Comparison of ENCODE assay signal across 26 cellular contexts in the genomic region with DNA sequence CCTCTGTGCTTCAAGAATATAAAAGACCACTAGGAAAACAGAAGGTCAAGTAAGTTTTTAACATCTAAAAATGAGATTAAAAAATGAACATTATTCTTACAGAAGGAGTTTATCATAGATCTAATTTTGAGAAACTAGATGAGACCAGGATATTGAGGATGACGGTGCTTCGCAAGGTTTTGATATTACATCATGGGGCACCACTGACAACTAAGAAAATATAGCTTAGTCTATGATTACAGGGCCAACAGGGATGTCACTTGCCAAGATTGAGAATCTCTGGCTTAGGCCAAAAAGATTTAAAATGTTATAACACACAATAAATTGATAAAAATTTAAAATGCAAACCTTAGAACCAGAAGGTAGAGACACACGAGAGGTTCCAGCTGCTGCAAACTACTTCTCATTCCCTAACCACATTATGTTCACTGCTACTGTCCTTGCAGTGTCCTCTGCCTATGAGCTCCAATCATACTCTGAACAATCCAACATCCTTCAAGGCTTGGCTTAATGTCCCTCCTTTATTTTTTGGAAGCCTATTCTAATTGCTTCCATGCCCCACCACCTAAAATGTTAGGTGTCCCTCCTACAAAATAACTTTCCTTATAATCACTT. TPM values are rescaled to one million over a fixed set of nuclear protein-coding genes. Genes with fewer than 3 reads are reported as not detected.
DNase-seq lines count a peak whose midpoint lies in the region; ATAC-seq and TF ChIP-seq lines count a peak whose summit lies in the region.
"Had no signal": no experiment of that assay in that cellular context is flagged by ENCODE, and none has a peak within 500 bp of the region (broad histone marks: within the 10 kb centered on the region; RNA-seq: fewer than 3 reads in every experiment).

No MANE protein-coding gene starts in this region.

- peaks cover 37% of the 10 kb centered on the region for H3K4me1 Mint-ChIP-seq in activated T-helper 2 cell treated with anti-CD3 and anti-CD28 coated beads, Interferon-gamma antibody, Interleukin-2, Interleukin-4, amounts not matched to agents 10 μg/mL and 5 μg/mL and 100 μg/mL, durations not matched to agents 14 hours and 24 hours and 36 hours (ENCODE audit: low read depth)

- no peak overlapping the region for H3K4me2 ChIP-seq in SK-N-SH

- peaks cover 53% of the 10 kb centered on the region for H4K20me1 ChIP-seq in SK-N-SH (ENCODE audit: insufficient read depth)

- POLR2A ChIA-PET in SK-N-SH (lab: Yijun Ruan, JAX) = no interaction called here

- no peak overlapping the region for H3K4me3 ChIP-seq in SK-N-SH (ENCODE audit: low read depth in 2 of 2, low read length in 1 of 2)
- H3K4me3 ChIP-seq in HL-60 (replicated peaks; ENCODE audit: insufficient read depth, low read length) = no peak overlapping the region
- no peak overlapping the region for H3K4me3 ChIP-seq in neutrophil (ENCODE audit: low read depth in 1 of 2, low read length in 1 of 2)
- H3K4me3 ChIP-seq: HAP-1 had no signal

- H3K4me1 ChIP-seq in SK-N-SH (ENCODE audit: control insufficient read depth in 1 of 2, insufficient read depth in 2 of 2, low read depth in 1 of 2, low read length in 1 of 2) = peaks cover 0 to 15% of the 10 kb centered on the region in 2 experiments; a peak in 1 of 4 replicates
- peaks cover 60 to 62% of the 10 kb centered on the region in 2 experiments for H3K4me1 ChIP-seq in neutrophil (ENCODE audit: control insufficient read depth in 1 of 2, insufficient read depth in 1 of 2, low read depth in 1 of 2, low read length in 1 of 2)
- H3K4me1 ChIP-seq: BE2C, HAP-1 had no signal

- H3K36me3 Mint-ChIP-seq in activated T-helper 2 cell treated with anti-CD3 and anti-CD28 coated beads, Interferon-gamma antibody, Interleukin-2, Interleukin-4, amounts not matched to agents 10 μg/mL and 5 μg/mL and 100 μg/mL, durations not matched to agents 14 hours and 24 hours and 36 hours (ENCODE audit: low read depth) = peaks cover 8% of the 10 kb centered on the region

- H3K27ac Mint-ChIP-seq in activated T-helper 2 cell treated with anti-CD3 and anti-CD28 coated beads, Interferon-gamma antibody, Interleukin-2, Interleukin-4, amounts not matched to agents 10 μg/mL and 5 μg/mL and 100 μg/mL, durations not matched to agents 14 hours and 24 hours and 36 hours = peak overlapping the region; percentile 17

- TF ChIP-seq RAD21 in SK-N-SH (IDR thresholded peaks at IDR 0.05; ENCODE audit: low read length) = no peak

- H3K79me2 ChIP-seq in SK-N-SH (ENCODE audit: insufficient read depth) = peaks cover 93% of the 10 kb centered on the region

- DNase-seq in SK-N-SH = no peak
- no peak for DNase-seq in HL-60 (ENCODE audit: low read depth in 1 of 2, low spot score in 1 of 2)
- DNase-seq in activated T-helper 2 cell treated with anti-CD3 and anti-CD28 coated beads, Interferon-gamma antibody, Interleukin-2, Interleukin-4, amounts not matched to agents 10 μg/mL and 5 μg/mL and 100 μg/mL, durations not matched to agents 14 hours and 24 hours and 36 hours (ENCODE audit: low spot score) = no peak
- no peak for DNase-seq in C1 segment of cervical spinal cord (lab: John Stamatoyannopoulos, UW)
- DNase-seq in activated CD4-positive, alpha-beta T cell treated with anti-CD3 and anti-CD28 coated beads for 1 hour = no peak
- DNase-seq: 8988T, ACHN, BE2C, DMS153, DND-41, HFFc6, MV-4-11, NCI-H1105, NCI-H1436 treated with DMSO at 0.1 percent for 48 hours, NCI-H1930, NCI-H2107, NCI-H446, NCI-H524 treated with DMSO at 0.1 percent for 48 hours, RPMI8226, SHP77, SW 1271 had no signal

- WGBS in SK-N-SH (ENCODE audit: low lambda C conversion rate) = 86% methylated on average over 3 of the region's 3 CpGs

- ATAC-seq in SK-N-SH treated with all-trans-retinoic acid at 6 μM for 48 hours (peak; percentile 66), HG03280 (IDR thresholded peaks at IDR 0.05; ENCODE audit: unreplicated experiment) (no peak)

- TF ChIP-seq EP300 in SK-N-SH (IDR thresholded peaks at IDR 0.05; ENCODE audit: borderline replicate concordance in 1 of 2, low read depth in 1 of 2, low read length in 1 of 2) = no peak

- no peak for TF ChIP-seq CTCF in SK-N-SH (IDR thresholded peaks at IDR 0.05)
- no peak for TF ChIP-seq CTCF in HL-60 (IDR thresholded peaks at IDR 0.05; ENCODE audit: insufficient read depth, low read length)
- no peak for TF ChIP-seq CTCF in neutrophil (IDR thresholded peaks at IDR 0.05)

- peak overlapping the region in 1 of 2 experiments; percentile 10; a peak in 1 of 4 replicates for H3K27ac ChIP-seq in SK-N-SH (ENCODE audit: low read depth in 2 of 2, low read length in 1 of 2)
- H3K27ac ChIP-seq in HL-60 (replicated peaks) = peak overlapping the region; percentile 15; the same call in 1 of the 2 replicates
- peak overlapping the region; percentile 65 for H3K27ac ChIP-seq in neutrophil

- H3K27me3 Mint-ChIP-seq in activated T-helper 2 cell treated with anti-CD3 and anti-CD28 coated beads, Interferon-gamma antibody, Interleukin-2, Interleukin-4, amounts not matched to agents 10 μg/mL and 5 μg/mL and 100 μg/mL, durations not matched to agents 14 hours and 24 hours and 36 hours (ENCODE audit: low read depth) = no peaks in the 10 kb centered on the region
- H3K27me3 Mint-ChIP-seq: IgD-negative memory B cell had no signal

- no peak overlapping the region for H2AFZ ChIP-seq in SK-N-SH (ENCODE audit: low read depth)

- H3K4me3 Mint-ChIP-seq in activated T-helper 2 cell treated with anti-CD3 and anti-CD28 coated beads, Interferon-gamma antibody, Interleukin-2, Interleukin-4, amounts not matched to agents 10 μg/mL and 5 μg/mL and 100 μg/mL, durations not matched to agents 14 hours and 24 hours and 36 hours (ENCODE audit: low read depth) = no peak overlapping the region
- H3K4me3 Mint-ChIP-seq: HFFc6, IgD-negative memory B cell had no signal

- peaks cover 18% of the 10 kb centered on the region for H3F3A ChIP-seq in SK-N-SH (replicated peaks; ENCODE audit: insufficient read depth)

- CTCF ChIA-PET in SK-N-SH (lab: Yijun Ruan, JAX) = interaction anchor here (0.6 to 2.3 kb wide), 4 partner anchors 9 to 34 kb away, joined by 3 to 6 read pairs (median 3); no protein-coding TSS in a partner anchor

- H3K9ac ChIP-seq in SK-N-SH = no peak overlapping the region

- no peaks in the 10 kb centered on the region for H3K9me2 ChIP-seq in SK-N-SH

- intact Hi-C loops in activated T-helper 2 cell treated with anti-CD3 and anti-CD28 coated beads, Interferon-gamma antibody, Interleukin-2, Interleukin-4, amounts not matched to agents 10 μg/mL and 5 μg/mL and 100 μg/mL, durations not matched to agents 14 hours and 24 hours and 36 hours (cut with micrococcal nuclease) = no loop called here

- H3K27me3 ChIP-seq in SK-N-SH (ENCODE audit: insufficient read depth) = no peaks in the 10 kb centered on the region
- H3K27me3 ChIP-seq in HL-60 (ENCODE audit: insufficient read depth, poor library complexity, severe bottlenecking) = no peaks in the 10 kb centered on the region
- H3K27me3 ChIP-seq in neutrophil = no peaks in the 10 kb centered on the region
- H3K27me3 ChIP-seq: BE2C had no signal

- H3K36me3 ChIP-seq in SK-N-SH (replicated peaks in 1 of 2; ENCODE audit: control insufficient read depth in 1 of 2, insufficient read depth in 2 of 2, low read length in 1 of 2) = no peaks in the 10 kb centered on the region
- no peaks in the 10 kb centered on the region for H3K36me3 ChIP-seq in neutrophil
- H3K36me3 ChIP-seq: BE2C, HAP-1 had no signal

- H3K9me3 Mint-ChIP-seq in activated T-helper 2 cell treated with anti-CD3 and anti-CD28 coated beads, Interferon-gamma antibody, Interleukin-2, Interleukin-4, amounts not matched to agents 10 μg/mL and 5 μg/mL and 100 μg/mL, durations not matched to agents 14 hours and 24 hours and 36 hours = peaks cover 8% of the 10 kb centered on the region
- H3K9me3 Mint-ChIP-seq: HFFc6 had no signal

- no peaks in the 10 kb centered on the region for H3K9me3 ChIP-seq in SK-N-SH
- H3K9me3 ChIP-seq in neutrophil = no peaks in the 10 kb centered on the region
- H3K9me3 ChIP-seq: BE2C, HAP-1 had no signal

TF ChIP-seq in SK-N-SH treated with all-trans-retinoic acid at 6 μM for 48 hours, 23 proteins besides CTCF, POLR2A, EP300 and RAD21 (continues in another document):
- TF ChIP-seq, protein P1, sequence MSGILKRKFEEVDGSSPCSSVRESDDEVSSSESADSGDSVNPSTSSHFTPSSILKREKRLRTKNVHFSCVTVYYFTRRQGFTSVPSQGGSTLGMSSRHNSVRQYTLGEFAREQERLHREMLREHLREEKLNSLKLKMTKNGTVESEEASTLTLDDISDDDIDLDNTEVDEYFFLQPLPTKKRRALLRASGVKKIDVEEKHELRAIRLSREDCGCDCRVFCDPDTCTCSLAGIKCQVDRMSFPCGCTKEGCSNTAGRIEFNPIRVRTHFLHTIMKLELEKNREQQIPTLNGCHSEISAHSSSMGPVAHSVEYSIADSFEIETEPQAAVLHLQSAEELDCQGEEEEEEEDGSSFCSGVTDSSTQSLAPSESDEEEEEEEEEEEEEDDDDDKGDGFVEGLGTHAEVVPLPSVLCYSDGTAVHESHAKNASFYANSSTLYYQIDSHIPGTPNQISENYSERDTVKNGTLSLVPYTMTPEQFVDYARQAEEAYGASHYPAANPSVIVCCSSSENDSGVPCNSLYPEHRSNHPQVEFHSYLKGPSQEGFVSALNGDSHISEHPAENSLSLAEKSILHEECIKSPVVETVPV (CRISPR knock-in tag; IDR thresholded peaks at IDR 0.05) = no peak
- TF ChIP-seq ESRRG (CRISPR knock-in tag; IDR thresholded peaks at IDR 0.05) (no peak), BACH2 (CRISPR knock-in tag; IDR thresholded peaks at IDR 0.05; ENCODE audit: borderline replicate concordance) (no peak)

TF ChIP-seq in SK-N-SH, 30 proteins besides CTCF, POLR2A, EP300 and RAD21 (continues in another document):
- TF ChIP-seq JUND (IDR thresholded peaks at IDR 0.05) (no peak), GATA2 (CRISPR knock-in tag; IDR thresholded peaks at IDR 0.05) (no peak), SIN3A (IDR thresholded peaks at IDR 0.05; ENCODE audit: borderline replicate concordance, low read depth, low read length) (no peak), ELF1 (IDR thresholded peaks at IDR 0.05) (no peak), FOSL2 (IDR thresholded peaks at IDR 0.05; ENCODE audit: borderline replicate concordance, low read depth) (no peak)
- TF ChIP-seq, protein P2, sequence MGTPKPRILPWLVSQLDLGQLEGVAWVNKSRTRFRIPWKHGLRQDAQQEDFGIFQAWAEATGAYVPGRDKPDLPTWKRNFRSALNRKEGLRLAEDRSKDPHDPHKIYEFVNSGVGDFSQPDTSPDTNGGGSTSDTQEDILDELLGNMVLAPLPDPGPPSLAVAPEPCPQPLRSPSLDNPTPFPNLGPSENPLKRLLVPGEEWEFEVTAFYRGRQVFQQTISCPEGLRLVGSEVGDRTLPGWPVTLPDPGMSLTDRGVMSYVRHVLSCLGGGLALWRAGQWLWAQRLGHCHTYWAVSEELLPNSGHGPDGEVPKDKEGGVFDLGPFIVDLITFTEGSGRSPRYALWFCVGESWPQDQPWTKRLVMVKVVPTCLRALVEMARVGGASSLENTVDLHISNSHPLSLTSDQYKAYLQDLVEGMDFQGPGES (IDR thresholded peaks at IDR 0.05; ENCODE audit: low read depth, low read length) = no peak

RNA-seq across cellular contexts. Expression of a gene that starts 33.2 kb away (rescaled TPM):
- polyA plus RNA-seq in SK-N-SH (2012; rRNA removed) = 25.6 and 31.8 TPM in 2 replicates
- 28.9 and 29.8 TPM in 2 replicates for polyA plus RNA-seq in SK-N-SH (2012; cell fraction: cytosol; rRNA removed)
- polyA plus RNA-seq in SK-N-SH (2012; cell fraction: nucleus; rRNA removed) = 37.3 and 52.2 TPM in 2 replicates
- 31.9 and 36.3 TPM in 2 replicates for total RNA-seq in activated T-helper 2 cell treated with anti-CD3 and anti-CD28 coated beads, Interferon-gamma antibody, Interleukin-2, Interleukin-4, amounts not matched to agents 10 μg/mL and 5 μg/mL and 100 μg/mL, durations not matched to agents 14 hours and 24 hours and 36 hours
